16 cellular contexts compared by ENCODE assay signal in the genomic region with DNA sequence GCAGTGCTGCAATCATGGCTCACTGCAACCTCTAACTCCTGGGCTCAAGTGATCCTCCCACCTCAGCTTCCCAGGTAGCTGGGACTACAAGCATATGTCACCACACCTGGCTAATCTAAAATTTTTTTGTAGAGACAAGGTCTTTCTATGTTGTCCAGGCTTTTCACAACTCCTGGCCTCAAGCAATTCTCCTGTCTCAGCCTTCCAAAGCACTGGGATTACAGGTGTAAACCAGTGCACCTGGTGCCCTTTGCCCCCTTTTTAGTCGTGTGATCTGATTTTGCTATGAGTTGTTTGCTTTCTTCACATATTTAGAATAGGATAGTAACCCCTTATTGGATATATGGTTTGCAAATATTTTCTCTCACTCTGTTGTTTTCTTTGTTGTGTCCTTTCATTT. TPM values are rescaled to one million over a fixed set of nuclear protein-coding genes. Genes with fewer than 3 reads are reported as not detected.
DNase-seq lines count a peak whose midpoint lies in the region; ATAC-seq, FAIRE-seq and TF ChIP-seq lines count a peak whose summit lies in the region.
"Had no signal": no experiment of that assay in that cellular context is flagged by ENCODE, and none has a peak within 500 bp of the region (broad histone marks: within the 10 kb centered on the region; RNA-seq: fewer than 3 reads in every experiment).

No MANE protein-coding gene starts in this region.

- H3K9ac ChIP-seq in HepG2 (ENCODE audit: insufficient read depth, low read depth, low read length), result no peak overlapping the region

- TF ChIP-seq POLR2A in HepG2 (IDR thresholded peaks at IDR 0.05; ENCODE audit: insufficient read depth in 1 of 2, low read depth in 2 of 2, low read length in 2 of 2) (no peak), right lobe of liver (IDR thresholded peaks at IDR 0.05) (no peak)

- H3K36me3 ChIP-seq in HepG2 (replicated peaks in 1 of 2; ENCODE audit: control insufficient read depth in 1 of 2, insufficient read depth in 2 of 2, low read length in 2 of 2) (no peaks in the 10 kb centered on the region), right lobe of liver (no peaks in the 10 kb centered on the region), H7 (replicated peaks; ENCODE audit: control insufficient read depth, insufficient read depth, low read length) (no peaks in the 10 kb centered on the region)
- H3K36me3 ChIP-seq in effector memory CD4-positive, alpha-beta T cell (ENCODE audit: control insufficient read depth, insufficient read depth, low read length), result no peaks in the 10 kb centered on the region
- H3K36me3 ChIP-seq: left ventricle myocardium inferior, prostate gland, thoracic aorta had no signal

- no peak for FAIRE-seq in HepG2 (lab: Jason Lieb, UNC)

- ATAC-seq in HepG2, result no peak
- ATAC-seq in right lobe of liver, result no peak
- ATAC-seq in T-cell (replicated peaks in 1 of 4), result no peak
- no peak for ATAC-seq in memory B cell (ENCODE audit: low read depth)
- ATAC-seq in right cardiac atrium, result no peak
- ATAC-seq: esophagus mucosa had no signal

- TF ChIP-seq EP300 in HepG2 (IDR thresholded peaks at IDR 0.05; ENCODE audit: low read depth in 2 of 2, low read length in 2 of 2) (no peak), HepG2 (CRISPR knock-in tag; IDR thresholded peaks at IDR 0.05; ENCODE audit: borderline replicate concordance) (no peak)

- H3K4me1 ChIP-seq in HepG2 (ENCODE audit: insufficient read depth, low read length) (peaks cover 42% of the 10 kb centered on the region), right lobe of liver (peaks cover 0 to 10% (median 0%) of the 10 kb centered on the region in 4 donors), right cardiac atrium (ENCODE audit: control insufficient read depth, insufficient read depth, low read length) (peaks cover 2% of the 10 kb centered on the region)
- H3K4me1 ChIP-seq in effector memory CD4-positive, alpha-beta T cell (ENCODE audit: control insufficient read depth, insufficient read depth, low read length, poor library complexity, severe bottlenecking), result peaks cover 2% of the 10 kb centered on the region
- H3K4me1 ChIP-seq: prostate gland had no signal

- H3K36me3 Mint-ChIP-seq in T-cell (no peaks in the 10 kb centered on the region), memory B cell (no peaks in the 10 kb centered on the region)

- H3K27ac ChIP-seq in HepG2 (ENCODE audit: extremely low read length, insufficient read depth, low read length), result no peak overlapping the region
- no peak overlapping the region for H3K27ac ChIP-seq in right lobe of liver
- no peak overlapping the region for H3K27ac ChIP-seq in effector memory CD4-positive, alpha-beta T cell (ENCODE audit: insufficient read depth, low read length, poor library complexity, severe bottlenecking)
- no peak overlapping the region for H3K27ac ChIP-seq in right cardiac atrium (ENCODE audit: low read length)
- H3K27ac ChIP-seq: left ventricle myocardium inferior, prostate gland, RWPE1, thoracic aorta had no signal

- H3K4me3 ChIP-seq in HepG2 (replicated peaks in 1 of 3; ENCODE audit: insufficient read depth in 1 of 3, low read depth in 2 of 3, low read length in 3 of 3) (no peak overlapping the region), right lobe of liver (no peak overlapping the region), right cardiac atrium (ENCODE audit: low read length) (no peak overlapping the region), H7 (ENCODE audit: insufficient read depth, low read depth, low read length) (no peak overlapping the region)
- no peak overlapping the region for H3K4me3 ChIP-seq in effector memory CD4-positive, alpha-beta T cell (ENCODE audit: insufficient read depth, low read depth, low read length, poor library complexity, severe bottlenecking)
- H3K4me3 ChIP-seq: left ventricle myocardium inferior, prostate gland, thoracic aorta had no signal

- in situ Hi-C loops in HepG2 (cut with HindIII; ENCODE audit: extremely low pct_ligation_motif_present, low pct_unique_long_range_greater_than_20kb), result no loop called here

- H3K4me2 ChIP-seq in HepG2 (ENCODE audit: low read depth, low read length), result no peak overlapping the region

- no peaks in the 10 kb centered on the region for H3K9me3 ChIP-seq in HepG2 (ENCODE audit: low read length)
- no peaks in the 10 kb centered on the region for H3K9me3 ChIP-seq in right lobe of liver
- H3K9me3 ChIP-seq in effector memory CD4-positive, alpha-beta T cell (ENCODE audit: control insufficient read depth, low read length), result no peaks in the 10 kb centered on the region
- H3K9me3 ChIP-seq in right cardiac atrium (ENCODE audit: control insufficient read depth, low read length), result no peaks in the 10 kb centered on the region
- H3K9me3 ChIP-seq: left ventricle myocardium inferior, prostate gland, thoracic aorta had no signal

- no peak overlapping the region for H2AFZ ChIP-seq in HepG2 (ENCODE audit: low read length)

- CTCF ChIA-PET in HepG2 (lab: Yijun Ruan, JAX; ENCODE audit: low intra/inter-chr PET ratio, low total read pairs), result no interaction called here
- CTCF ChIA-PET in T-cell (lab: Charles Lee), result interaction anchor here (1.1 to 1.3 kb wide), 3 partner anchors 10 to 377 kb away, joined by 3 to 4 read pairs (median 3); no protein-coding TSS in a partner anchor

- peak overlapping the region in 1 of 2 donors; percentile 53 for H3K27ac Mint-ChIP-seq in T-cell
- no peak overlapping the region for H3K27ac Mint-ChIP-seq in memory B cell

- H3K4me1 Mint-ChIP-seq in T-cell, result peaks cover 21 to 26% (median 24%) of the 10 kb centered on the region in 3 donors
- peaks cover 15% of the 10 kb centered on the region for H3K4me1 Mint-ChIP-seq in memory B cell

- WGBS in HepG2 (ENCODE audit: low lambda C conversion rate), result 0% methylated on average over 1 of the region's 1 CpG
- 44% methylated on average over 1 of the region's 1 CpG for WGBS in right lobe of liver (ENCODE audit: insufficient coverage, low coverage, low lambda C conversion rate, missing lambda C conversion rate)
- WGBS in right cardiac atrium, result 47% methylated on average over 1 of the region's 1 CpG

- no peaks in the 10 kb centered on the region for H3K27me3 Mint-ChIP-seq in T-cell
- no peaks in the 10 kb centered on the region for H3K27me3 Mint-ChIP-seq in memory B cell

- POLR2A ChIA-PET in HepG2 (lab: Yijun Ruan, JAX), result no interaction called here
- POLR2A ChIA-PET in T-cell (lab: Charles Lee), result interaction anchor here (0.6 to 0.7 kb wide), 3 partner anchors 115 to 540 kb away, joined by 3 to 5 read pairs (median 4); no protein-coding TSS in a partner anchor

- TF ChIP-seq RAD21 in HepG2 (CRISPR knock-in tag; IDR thresholded peaks at IDR 0.05), result no peak

- H3K27me3 ChIP-seq in HepG2 (ENCODE audit: control insufficient read depth in 1 of 2, insufficient read depth in 2 of 2, low read length in 2 of 2) (no peaks in the 10 kb centered on the region; a peak in 1 of 5 replicates), right lobe of liver (no peaks in the 10 kb centered on the region), right cardiac atrium (ENCODE audit: control insufficient read depth, insufficient read depth) (no peaks in the 10 kb centered on the region), H7 (ENCODE audit: control insufficient read depth, insufficient read depth, low read length) (no peaks in the 10 kb centered on the region)
- H3K27me3 ChIP-seq in effector memory CD4-positive, alpha-beta T cell (replicated peaks; ENCODE audit: control insufficient read depth, insufficient read depth, low read length, poor library complexity, severe bottlenecking), result no peaks in the 10 kb centered on the region

- H4K20me1 ChIP-seq in HepG2 (ENCODE audit: insufficient read depth, low read length), result no peaks in the 10 kb centered on the region

- H3K9me3 Mint-ChIP-seq in T-cell, result no peaks in the 10 kb centered on the region
- no peaks in the 10 kb centered on the region for H3K9me3 Mint-ChIP-seq in memory B cell

- peaks cover 27% of the 10 kb centered on the region for H3K79me2 ChIP-seq in HepG2 (ENCODE audit: insufficient read depth, low read length)

- DNase-seq in HepG2 (ENCODE audit: low spot score) (no peak), right lobe of liver (no peak), T-cell (no peak), memory B cell (ENCODE audit: low spot score in 2 of 2) (no peak), MV-4-11 (lab: John Stamatoyannopoulos, UW) (no peak), right cardiac atrium (no peak), H7 (no peak)
- DNase-seq in effector memory CD4-positive, alpha-beta T cell, result no peak
- DNase-seq: activated naive CD4-positive, alpha-beta T cell; KBM-7; left ventricle myocardium inferior; NCI-H1105 had no signal

- BruUV-seq in HepG2 (replicated peaks; lab: Mats Ljungman, UMichigan), result no TSS peak

- no peak for TF ChIP-seq CTCF in HepG2 (CRISPR knock-in tag; IDR thresholded peaks at IDR 0.05)
- no peak for TF ChIP-seq CTCF in right lobe of liver (IDR thresholded peaks at IDR 0.05)

- intact Hi-C loops in HepG2 (cut with micrococcal nuclease; ENCODE audit: unreplicated experiment) (no loop called here), right lobe of liver (cut with DNase I) (loop anchor here in 1 of 2 donors (5.0 kb wide), 1 partner anchor 384 kb away; no protein-coding TSS in a partner anchor), right cardiac atrium (cut with DNase I) (loop anchor here in 1 of 4 donors (10.0 kb wide), 1 partner anchor 386 kb away; no protein-coding TSS in a partner anchor)

- peak overlapping the region in 2 of 3 donors; percentile 7 to 96 for H3K4me3 Mint-ChIP-seq in T-cell
- H3K4me3 Mint-ChIP-seq in memory B cell, result peak overlapping the region; percentile 19

RNA-seq across cellular contexts. Expression of a gene that starts 1.7 kb away (rescaled TPM):
- total RNA-seq in HepG2 (2016; rRNA removed; fragmentation: Illumina TruSeq; extraction: Trizol) (13.5 and 19.9 TPM in 2 replicates), right lobe of liver (10 to 100 TPM in 1 of 6 experiments, 1 to 10 TPM in 5; 5.6 to 10.5 (median 8.5) TPM), T-cell (10 to 100 TPM; 12.7 to 28.4 (median 18.3) TPM), right cardiac atrium (1 to 10 TPM; 8.1 to 10.0 (median 9.3) TPM)
- total RNA-seq in HepG2 (2016; cell fraction: cytosol; rRNA removed; fragmentation: Illumina TruSeq; extraction: Trizol; ENCODE audit: low read depth), result 5.1 and 5.9 TPM in 2 replicates
- total RNA-seq in HepG2 (2016; cell fraction: insoluble cytoplasmic fraction; rRNA removed; fragmentation: Illumina TruSeq; extraction: Trizol), result 13.9 and 16.5 TPM in 2 replicates
- total RNA-seq in HepG2 (2016; cell fraction: membrane; rRNA removed; fragmentation: Illumina TruSeq; extraction: Trizol), result 5.2 and 6.8 TPM in 2 replicates
- total RNA-seq in HepG2 (2016; cell fraction: nucleus; rRNA removed; fragmentation: Illumina TruSeq; extraction: Trizol), result 21.3 and 29.5 TPM in 2 replicates
- polyA plus RNA-seq in HepG2 (2011; rRNA removed) (13.2 and 14.3 TPM in 2 replicates), right cardiac atrium (4.3 TPM)
- 7.3 and 7.4 TPM in 2 replicates for polyA plus RNA-seq in HepG2 (2011; cell fraction: cytosol; rRNA removed)
- polyA plus RNA-seq in HepG2 (2011; cell fraction: nucleus; rRNA removed), result 48.1 and 50.8 TPM in 2 replicates
- 9.3 and 10.2 TPM in 2 replicates for polyA plus RNA-seq in HepG2 (2012)
- 1.2 and 1.3 TPM in 2 replicates for polyA plus RNA-seq in HepG2 (2016; cell fraction: cytosol; fragmentation: Illumina TruSeq; extraction: Trizol; ENCODE audit: low read depth)
- 8.1 and 8.7 TPM in 2 replicates for polyA plus RNA-seq in HepG2 (2016; cell fraction: insoluble cytoplasmic fraction; fragmentation: Illumina TruSeq; extraction: Trizol; ENCODE audit: low read depth)
- polyA plus RNA-seq in HepG2 (2016; cell fraction: membrane; fragmentation: Illumina TruSeq; extraction: Trizol; ENCODE audit: low read depth), result 2.7 and 3.2 TPM in 2 replicates
- 56.7 and 60.3 TPM in 2 replicates for polyA plus RNA-seq in HepG2 (2016; cell fraction: nucleus; fragmentation: Illumina TruSeq; extraction: Trizol; ENCODE audit: insufficient read depth, low read depth)
- polyA minus RNA-seq in HepG2 (2011; rRNA and poly(A)+ RNA removed; ENCODE audit: low replicate concordance), result 26.0 and 29.8 TPM in 2 replicates
- 10.0 and 12.0 TPM in 2 replicates for polyA minus RNA-seq in HepG2 (2011; cell fraction: cytosol; rRNA and poly(A)+ RNA removed)
- polyA minus RNA-seq in HepG2 (2011; cell fraction: nucleus; rRNA and poly(A)+ RNA removed), result 33.7 and 37.0 TPM in 2 replicates
- total RNA-seq in H7 (2014; rRNA removed; shearing (Covaris generic)), result 8.4 and 16.6 TPM in 2 replicates

RNA-seq across cellular contexts. Expression of a gene that starts 39.9 kb away (rescaled TPM):
- total RNA-seq in HepG2 (2016; rRNA removed; fragmentation: Illumina TruSeq; extraction: Trizol) (12.4 and 15.7 TPM in 2 replicates), right lobe of liver (10 to 100 TPM; 24.8 to 30.8 (median 28.6) TPM), T-cell (10 to 100 TPM; 41.8 to 68.0 (median 46.5) TPM), right cardiac atrium (10 to 100 TPM; 62.4 to 71.4 (median 65.1) TPM)
- 67.4 and 70.8 TPM in 2 replicates for total RNA-seq in HepG2 (2016; cell fraction: cytosol; rRNA removed; fragmentation: Illumina TruSeq; extraction: Trizol; ENCODE audit: low read depth)
- total RNA-seq in HepG2 (2016; cell fraction: insoluble cytoplasmic fraction; rRNA removed; fragmentation: Illumina TruSeq; extraction: Trizol), result 11.4 and 12.5 TPM in 2 replicates
- total RNA-seq in HepG2 (2016; cell fraction: membrane; rRNA removed; fragmentation: Illumina TruSeq; extraction: Trizol), result 24.5 and 36.7 TPM in 2 replicates
- 32.3 and 40.1 TPM in 2 replicates for total RNA-seq in HepG2 (2016; cell fraction: nucleus; rRNA removed; fragmentation: Illumina TruSeq; extraction: Trizol)
- polyA plus RNA-seq in HepG2 (2011; rRNA removed) (5.9 and 6.1 TPM in 2 replicates), right cardiac atrium (15.0 TPM)
- 4.2 and 9.0 TPM in 2 replicates for polyA plus RNA-seq in HepG2 (2011; cell fraction: cytosol; rRNA removed)
- 7.3 and 8.7 TPM in 2 replicates for polyA plus RNA-seq in HepG2 (2011; cell fraction: nucleus; rRNA removed)
- 6.7 and 6.9 TPM in 2 replicates for polyA plus RNA-seq in HepG2 (2012)
- 0.28 TPM in 2 replicates for polyA plus RNA-seq in HepG2 (2016; cell fraction: cytosol; fragmentation: Illumina TruSeq; extraction: Trizol; ENCODE audit: low read depth)
- polyA plus RNA-seq in HepG2 (2016; cell fraction: insoluble cytoplasmic fraction; fragmentation: Illumina TruSeq; extraction: Trizol; ENCODE audit: low read depth), result 5.7 and 6.9 TPM in 2 replicates
- 0.73 and 0.94 TPM in 2 replicates for polyA plus RNA-seq in HepG2 (2016; cell fraction: membrane; fragmentation: Illumina TruSeq; extraction: Trizol; ENCODE audit: low read depth)
- 6.6 and 8.8 TPM in 2 replicates for polyA plus RNA-seq in HepG2 (2016; cell fraction: nucleus; fragmentation: Illumina TruSeq; extraction: Trizol; ENCODE audit: insufficient read depth, low read depth)
- 59.0 and 129 TPM in 2 replicates for polyA minus RNA-seq in HepG2 (2011; rRNA and poly(A)+ RNA removed; ENCODE audit: low replicate concordance)
- polyA minus RNA-seq in HepG2 (2011; cell fraction: cytosol; rRNA and poly(A)+ RNA removed), result 11.0 and 12.8 TPM in 2 replicates
- polyA minus RNA-seq in HepG2 (2011; cell fraction: nucleus; rRNA and poly(A)+ RNA removed), result 61.9 and 68.1 TPM in 2 replicates
- 10.3 and 17.0 TPM in 2 replicates for total RNA-seq in H7 (2014; rRNA removed; shearing (Covaris generic))
